ENCODE assay signal across 17 cellular contexts in genomic region chr4:106522839-106523238, GRCh38.
DNase-seq lines count a peak whose midpoint lies in the region; ATAC-seq and TF ChIP-seq lines count a peak whose summit lies in the region.
"Had no signal": no experiment of that assay in that cellular context is flagged by ENCODE, and none has a peak within 500 bp of the region (broad histone marks: within the 10 kb centered on the region; RNA-seq: fewer than 3 reads in every experiment).

No MANE protein-coding gene starts in this region.

- DNase-seq in MCF 10A (ENCODE audit: unreplicated experiment): peak; percentile 4
- no peak for DNase-seq in mammary epithelial cell
- no peak for DNase-seq in endodermal cell
- DNase-seq in SKM-1 (lab: John Stamatoyannopoulos, UW; ENCODE audit: unreplicated experiment): no peak
- DNase-seq in lower lobe of right lung: no peak
- no peak for DNase-seq in activated T-cell treated with anti-CD3 and anti-CD28 coated beads, Interleukin-2, amount 50 U/mL, for 1 hour
- DNase-seq: activated B cell treated with CpG ODN at 0.5 μM for 24 hours; AML-193; amygdala; effector memory CD8-positive, alpha-beta T cell; hypothalamus; NCI-H446; tibial artery had no signal

- no peak for TF ChIP-seq CTCF in MCF 10A (IDR thresholded peaks at IDR 0.05; ENCODE audit: unreplicated experiment)
- peak in 1 of 2 donors; percentile 4 for TF ChIP-seq CTCF in mammary epithelial cell (conservative IDR thresholded peaks at IDR 0.05 in 1 of 2, IDR thresholded peaks at IDR 0.05 in 1 of 2; ENCODE audit: extremely low read depth in 1 of 2, insufficient read depth in 1 of 2, low read depth in 1 of 2, low read length in 2 of 2)
- peak; percentile 13; the same call in 1 of the 2 replicates for TF ChIP-seq CTCF in OCI-LY3 (IDR thresholded peaks at IDR 0.05; ENCODE audit: low read depth, low read length)
- peak; percentile 41 for TF ChIP-seq CTCF in endodermal cell (conservative IDR thresholded peaks at IDR 0.05)
- TF ChIP-seq CTCF in lower lobe of right lung (IDR thresholded peaks at IDR 0.05): no peak

- dilution Hi-C loops in mammary epithelial cell (cut with HindIII; ENCODE audit: low sequenced_read_pairs): no loop called here

- WGBS in mammary epithelial cell (ENCODE audit: low coverage, missing lambda C conversion rate): 100% methylated on average over 4 of the region's 8 CpGs
- 82 to 93% methylated on average over 1 to 8 of the region's 8 CpGs for WGBS in endodermal cell (ENCODE audit: insufficient coverage in 1 of 2, insufficient read length in 1 of 2), 2 experiments

- H3K27me3 Mint-ChIP-seq in MCF 10A (ENCODE audit: insufficient read depth, unreplicated experiment): no peaks in the 10 kb centered on the region
- H3K27me3 Mint-ChIP-seq in endodermal cell (ENCODE audit: insufficient read depth): no peaks in the 10 kb centered on the region
- H3K27me3 Mint-ChIP-seq: activated B cell treated with CpG ODN at 0.5 μM for 24 hours; effector memory CD8-positive, alpha-beta T cell had no signal

- H2AFZ ChIP-seq in mammary epithelial cell (ENCODE audit: low read depth, low read length): no peak overlapping the region
- H2AFZ ChIP-seq in OCI-LY3 (ENCODE audit: low read depth, low read length): no peak overlapping the region

- no peak overlapping the region for H3K4me3 Mint-ChIP-seq in MCF 10A (ENCODE audit: unreplicated experiment)
- H3K4me3 Mint-ChIP-seq in endodermal cell: no peak overlapping the region
- H3K4me3 Mint-ChIP-seq: activated B cell treated with CpG ODN at 0.5 μM for 24 hours; effector memory CD8-positive, alpha-beta T cell had no signal

- POLR2A ChIA-PET in MCF 10A (lab: Yijun Ruan, JAX): no interaction called here

- intact Hi-C loops in MCF 10A (cut with micrococcal nuclease): no loop called here
- intact Hi-C loops in mammary epithelial cell (cut with micrococcal nuclease): no loop called here
- intact Hi-C loops in lower lobe of right lung (cut with DNase I): no loop called here

- ATAC-seq in lower lobe of right lung (no peak), GM18861 (IDR thresholded peaks at IDR 0.05; ENCODE audit: unreplicated experiment) (no peak)
- ATAC-seq: effector memory CD8-positive, alpha-beta T cell had no signal

- CTCF ChIA-PET in MCF 10A (lab: Yijun Ruan, JAX) (no interaction called here), mammary epithelial cell (lab: Charles Lee; ENCODE audit: low non-redundant PET) (no interaction called here)

- H3K9me3 Mint-ChIP-seq in MCF 10A (ENCODE audit: unreplicated experiment) (no peaks in the 10 kb centered on the region), endodermal cell (peaks cover 12% of the 10 kb centered on the region)

- H3K27me3 ChIP-seq in mammary epithelial cell (ENCODE audit: insufficient read depth, low read length): no peaks in the 10 kb centered on the region
- no peaks in the 10 kb centered on the region for H3K27me3 ChIP-seq in OCI-LY3 (ENCODE audit: low read depth, low read length)
- no peaks in the 10 kb centered on the region for H3K27me3 ChIP-seq in endodermal cell (ENCODE audit: control insufficient read depth, insufficient read depth, low read length, poor library complexity, severe bottlenecking)
- H3K27me3 ChIP-seq in lower lobe of right lung (ENCODE audit: low read depth): no peaks in the 10 kb centered on the region
- H3K27me3 ChIP-seq: neutrophil, tibial artery had no signal

- H3K79me2 ChIP-seq in mammary epithelial cell (ENCODE audit: insufficient read depth, low read length) (no peaks in the 10 kb centered on the region), OCI-LY3 (ENCODE audit: low read length) (no peaks in the 10 kb centered on the region)

- no peak overlapping the region for H3K27ac Mint-ChIP-seq in MCF 10A (ENCODE audit: low read depth, unreplicated experiment)
- H3K27ac Mint-ChIP-seq in endodermal cell: no peak overlapping the region
- H3K27ac Mint-ChIP-seq: activated B cell treated with CpG ODN at 0.5 μM for 24 hours; effector memory CD8-positive, alpha-beta T cell had no signal

- no peak overlapping the region for H3K9ac ChIP-seq in mammary epithelial cell (ENCODE audit: insufficient read depth, low read length)
- H3K9ac ChIP-seq in OCI-LY3 (ENCODE audit: low read length): no peak overlapping the region
- H3K9ac ChIP-seq in endodermal cell (ENCODE audit: extremely low read depth, low read length, poor library complexity, severe bottlenecking): no peak overlapping the region

- no peak overlapping the region for H3K27ac ChIP-seq in mammary epithelial cell (ENCODE audit: insufficient read depth, low read depth, low read length)
- H3K27ac ChIP-seq in OCI-LY3 (ENCODE audit: low read length): no peak overlapping the region
- no peak overlapping the region for H3K27ac ChIP-seq in endodermal cell (ENCODE audit: low read depth, low read length)
- H3K27ac ChIP-seq in lower lobe of right lung: no peak overlapping the region
- H3K27ac ChIP-seq: neutrophil, RWPE1, tibial artery had no signal

- H3K36me3 ChIP-seq in mammary epithelial cell (ENCODE audit: insufficient read depth, low read length) (no peaks in the 10 kb centered on the region), OCI-LY3 (replicated peaks; ENCODE audit: low read depth, low read length) (no peaks in the 10 kb centered on the region), endodermal cell (ENCODE audit: control insufficient read depth, insufficient read depth, low read length) (no peaks in the 10 kb centered on the region), lower lobe of right lung (no peaks in the 10 kb centered on the region)
- H3K36me3 ChIP-seq: neutrophil, tibial artery had no signal

- H3K4me1 Mint-ChIP-seq in MCF 10A (ENCODE audit: insufficient read depth, unreplicated experiment): no peaks in the 10 kb centered on the region
- H3K4me1 Mint-ChIP-seq in endodermal cell: peaks cover 2% of the 10 kb centered on the region
- H3K4me1 Mint-ChIP-seq: activated B cell treated with CpG ODN at 0.5 μM for 24 hours had no signal

- H4K20me1 ChIP-seq in mammary epithelial cell (ENCODE audit: insufficient read depth, low read length) (no peaks in the 10 kb centered on the region), OCI-LY3 (ENCODE audit: insufficient read depth, low read length) (no peaks in the 10 kb centered on the region)

- no peaks in the 10 kb centered on the region for H3K4me1 ChIP-seq in mammary epithelial cell (ENCODE audit: insufficient read depth, low read length)
- no peaks in the 10 kb centered on the region for H3K4me1 ChIP-seq in OCI-LY3 (ENCODE audit: low read length)
- no peaks in the 10 kb centered on the region for H3K4me1 ChIP-seq in endodermal cell (ENCODE audit: control insufficient read depth, insufficient read depth, low read length)
- no peaks in the 10 kb centered on the region for H3K4me1 ChIP-seq in lower lobe of right lung
- H3K4me1 ChIP-seq: tibial artery had no signal

- H3K9me3 ChIP-seq in mammary epithelial cell (replicated peaks; ENCODE audit: insufficient read depth, low read length) (no peaks in the 10 kb centered on the region), OCI-LY3 (ENCODE audit: insufficient read depth, low read length) (no peaks in the 10 kb centered on the region), endodermal cell (ENCODE audit: control insufficient read depth, low read length) (peaks cover 17% of the 10 kb centered on the region), lower lobe of right lung (no peaks in the 10 kb centered on the region)
- H3K9me3 ChIP-seq: neutrophil had no signal

- in situ Hi-C loops in mammary epithelial cell (cut with MboI; ENCODE audit: low sequenced_read_pairs in 2 of 2): no loop called here

- H3K4me2 ChIP-seq in mammary epithelial cell (ENCODE audit: insufficient read depth, low read depth, low read length) (no peak overlapping the region), OCI-LY3 (ENCODE audit: low read length) (no peak overlapping the region)

- H3K4me3 ChIP-seq in mammary epithelial cell (replicated peaks in 1 of 3; ENCODE audit: insufficient read depth in 1 of 3, low read depth in 2 of 3, low read length in 3 of 3): no peak overlapping the region
- no peak overlapping the region for H3K4me3 ChIP-seq in OCI-LY3 (ENCODE audit: low read length)
- H3K4me3 ChIP-seq in endodermal cell (ENCODE audit: low read length): no peak overlapping the region
- no peak overlapping the region for H3K4me3 ChIP-seq in lower lobe of right lung
- H3K4me3 ChIP-seq: tibial artery had no signal

- BruUV-seq in MCF 10A (replicated peaks; lab: Mats Ljungman, UMichigan) (no TSS peak), mammary epithelial cell (replicated peaks; lab: Mats Ljungman, UMichigan) (no TSS peak)

- H3K36me3 Mint-ChIP-seq in MCF 10A (ENCODE audit: insufficient read depth, unreplicated experiment) (no peaks in the 10 kb centered on the region), endodermal cell (ENCODE audit: low read depth) (no peaks in the 10 kb centered on the region)

Comparison
In these comparisons a context has a peak if more than half of its experiments do, and no peak if none do; other contexts are left out.
1. CTCF ChIP-seq: peak in OCI-LY3 (single experiment) and endodermal cell (single experiment); none in MCF 10A (single experiment) and lower lobe of right lung (single experiment).